ENCODE assay signal across 19 cellular contexts in genomic region chr17:65085397-65085796, GRCh38. TPM values are rescaled to one million over a fixed set of nuclear protein-coding genes. Genes with fewer than 3 reads are reported as not detected.
DNase-seq lines count a peak whose midpoint lies in the region; ATAC-seq and TF ChIP-seq lines count a peak whose summit lies in the region.
"Had no signal": no experiment of that assay in that cellular context is flagged by ENCODE, and none has a peak within 500 bp of the region (broad histone marks: within the 10 kb centered on the region; RNA-seq: fewer than 3 reads in every experiment).

No MANE protein-coding gene starts in this region.

- TF ChIP-seq EP300 in SK-N-SH (IDR thresholded peaks at IDR 0.05; ENCODE audit: borderline replicate concordance in 1 of 2, low read depth in 1 of 2, low read length in 1 of 2) = no peak

- H3K27me3 ChIP-seq in SK-N-SH (ENCODE audit: insufficient read depth) = peaks cover 32% of the 10 kb centered on the region; the same call in 1 of the 2 replicates
- H3K27me3 ChIP-seq in GM23248 (replicated peaks; ENCODE audit: insufficient read depth) = peaks cover 25% of the 10 kb centered on the region
- H3K27me3 ChIP-seq: upper lobe of right lung had no signal

- H3K9ac ChIP-seq in SK-N-SH (no peak overlapping the region), GM23248 (no peak overlapping the region)

- H3K4me2 ChIP-seq in SK-N-SH = no peak overlapping the region
- no peak overlapping the region for H3K4me2 ChIP-seq in OCI-LY7 (ENCODE audit: low read length)
- no peak overlapping the region for H3K4me2 ChIP-seq in GM23248 (ENCODE audit: unreplicated experiment)

- no TSS peak for BruUV-seq in OCI-LY7 (replicated peaks; lab: Mats Ljungman, UMichigan)

- H3K9me3 ChIP-seq in SK-N-SH = no peaks in the 10 kb centered on the region
- no peaks in the 10 kb centered on the region for H3K9me3 ChIP-seq in OCI-LY7 (ENCODE audit: low read length)
- H3K9me3 ChIP-seq in GM23248 (ENCODE audit: low read depth) = no peaks in the 10 kb centered on the region
- H3K9me3 ChIP-seq: upper lobe of right lung had no signal

- no peaks in the 10 kb centered on the region for H3K36me3 ChIP-seq in SK-N-SH (replicated peaks in 1 of 2; ENCODE audit: control insufficient read depth in 1 of 2, insufficient read depth in 2 of 2, low read length in 1 of 2)
- H3K36me3 ChIP-seq in OCI-LY7 (ENCODE audit: insufficient read depth, low read length) = no peaks in the 10 kb centered on the region
- H3K36me3 ChIP-seq in GM23248 (ENCODE audit: low read depth) = no peaks in the 10 kb centered on the region
- H3K36me3 ChIP-seq: upper lobe of right lung had no signal

- no peak overlapping the region for H3K4me3 ChIP-seq in SK-N-SH (ENCODE audit: low read depth in 2 of 2, low read length in 1 of 2)
- no peak overlapping the region for H3K4me3 ChIP-seq in OCI-LY7 (ENCODE audit: low read depth, low read length, poor library complexity, severe bottlenecking)
- no peak overlapping the region for H3K4me3 ChIP-seq in GM23248
- H3K4me3 ChIP-seq: upper lobe of right lung had no signal

- H3F3A ChIP-seq in SK-N-SH (replicated peaks; ENCODE audit: insufficient read depth) (no peaks in the 10 kb centered on the region), GM23248 (ENCODE audit: insufficient read depth) (no peaks in the 10 kb centered on the region)

- WGBS in SK-N-SH (ENCODE audit: low lambda C conversion rate) = 75% methylated on average over 7 of the region's 7 CpGs
- WGBS in GM23248 (ENCODE audit: low coverage in 1 of 2, low lambda C conversion rate in 2 of 2, missing lambda C conversion rate in 2 of 2), 2 experiments = 55 to 60% methylated on average over 7 of the region's 7 CpGs

- no peak overlapping the region for H3K27ac ChIP-seq in SK-N-SH (ENCODE audit: low read depth in 2 of 2, low read length in 1 of 2)
- no peak overlapping the region for H3K27ac ChIP-seq in OCI-LY7 (ENCODE audit: low read depth, low read length, poor library complexity, severe bottlenecking)
- no peak overlapping the region for H3K27ac ChIP-seq in GM23248
- H3K27ac ChIP-seq: C4-2B, upper lobe of right lung had no signal

- no peaks in the 10 kb centered on the region for H3K79me2 ChIP-seq in SK-N-SH (ENCODE audit: insufficient read depth)
- H3K79me2 ChIP-seq in OCI-LY7 (ENCODE audit: insufficient read depth, low read depth, low read length) = no peaks in the 10 kb centered on the region
- no peaks in the 10 kb centered on the region for H3K79me2 ChIP-seq in GM23248 (ENCODE audit: insufficient read depth)

- POLR2A ChIA-PET in SK-N-SH (lab: Yijun Ruan, JAX) = no interaction called here
- POLR2A ChIA-PET in OCI-LY7 (lab: Charles Lee) = no interaction called here

- TF ChIP-seq RAD21 in SK-N-SH (IDR thresholded peaks at IDR 0.05; ENCODE audit: low read length) = no peak

- no peaks in the 10 kb centered on the region for H3K9me2 ChIP-seq in SK-N-SH
- no peaks in the 10 kb centered on the region for H3K9me2 ChIP-seq in OCI-LY7 (ENCODE audit: insufficient read depth, low read length)
- H3K9me2 ChIP-seq in GM23248 (ENCODE audit: insufficient read depth) = no peaks in the 10 kb centered on the region

- in situ Hi-C loops in GM23248 (cut with MboI) = no loop called here

- no peak for TF ChIP-seq CTCF in SK-N-SH (IDR thresholded peaks at IDR 0.05)
- peak; percentile 46; the same call in 1 of the 2 replicates for TF ChIP-seq CTCF in OCI-LY7 (conservative IDR thresholded peaks at IDR 0.05; ENCODE audit: low read length)

- CTCF ChIA-PET in SK-N-SH (lab: Yijun Ruan, JAX) = interaction anchor here (0.7 to 11.4 kb wide), 4 partner anchors 9 to 15 kb away, joined by 3 to 86 read pairs (median 4); no protein-coding TSS in a partner anchor
- CTCF ChIA-PET in OCI-LY7 (lab: Charles Lee; ENCODE audit: unreplicated experiment) = no interaction called here

- ATAC-seq in SK-N-SH treated with all-trans-retinoic acid at 6 μM for 48 hours = peak; percentile 21; the same call in 1 of the 3 replicates
- no peak for ATAC-seq in GM21723 (IDR thresholded peaks at IDR 0.05; ENCODE audit: unreplicated experiment)
- ATAC-seq in HG03520 (IDR thresholded peaks at IDR 0.05; ENCODE audit: unreplicated experiment) = no peak
- ATAC-seq: left colon; natural killer cell treated with Interleukin-12 subunit alpha and Interleukin-12 subunit beta and Interleukin-15 and Interleukin-18, amount 100 ng/mL, for 72 hours; PC-3; upper lobe of right lung had no signal

- DNase-seq in SK-N-SH (no peak), OCI-LY7 (ENCODE audit: low spot score) (peak; percentile 42), left kidney (ENCODE audit: low read depth, low spot score) (peak; percentile 14), D341Med (ENCODE audit: low spot score) (no peak), GM23248 (no peak)
- DNase-seq: activated CD4-positive, alpha-beta T cell treated with anti-CD3 and anti-CD28 coated beads for 48 hours; central memory CD4-positive, alpha-beta T cell; left colon; NCI-H2081 treated with DMSO at 0.1 percent for 48 hours; NCI-H748 treated with DMSO at 0.1 percent for 48 hours; PC-3; SIG-M5; T-helper 1 cell; upper lobe of right lung had no signal

- intact Hi-C loops in OCI-LY7 (cut with micrococcal nuclease; ENCODE audit: unreplicated experiment) = no loop called here

- no peaks in the 10 kb centered on the region for H3K4me1 ChIP-seq in SK-N-SH (ENCODE audit: control insufficient read depth in 1 of 2, insufficient read depth in 2 of 2, low read depth in 1 of 2, low read length in 1 of 2)
- H3K4me1 ChIP-seq in OCI-LY7 (ENCODE audit: insufficient read depth, low read length, poor library complexity, severe bottlenecking) = peaks cover 5% of the 10 kb centered on the region
- no peaks in the 10 kb centered on the region for H3K4me1 ChIP-seq in GM23248 (ENCODE audit: insufficient read depth)
- H3K4me1 ChIP-seq: upper lobe of right lung had no signal

- H4K20me1 ChIP-seq in SK-N-SH (ENCODE audit: insufficient read depth) (no peaks in the 10 kb centered on the region), OCI-LY7 (ENCODE audit: insufficient read depth, low read length) (no peaks in the 10 kb centered on the region), GM23248 (ENCODE audit: insufficient read depth) (no peaks in the 10 kb centered on the region)

- H2AFZ ChIP-seq in SK-N-SH (ENCODE audit: low read depth) (no peak overlapping the region), OCI-LY7 (ENCODE audit: low read length) (no peak overlapping the region), GM23248 (no peak overlapping the region)

TF ChIP-seq in SK-N-SH, 30 proteins besides CTCF, POLR2A, EP300 and RAD21:
- TF ChIP-seq FOXM1 (IDR thresholded peaks at IDR 0.05; ENCODE audit: low read depth) (no peak), USF2 (IDR thresholded peaks at IDR 0.05; ENCODE audit: borderline replicate concordance, low read depth, low read length) (no peak), NRF1 (IDR thresholded peaks at IDR 0.05; ENCODE audit: low read depth, low read length) (no peak), FOSL2 (IDR thresholded peaks at IDR 0.05; ENCODE audit: borderline replicate concordance, low read depth) (no peak), SMC3 (IDR thresholded peaks at IDR 0.05; ENCODE audit: low read depth, low read length) (no peak), SIN3A (IDR thresholded peaks at IDR 0.05; ENCODE audit: borderline replicate concordance, low read depth, low read length) (no peak), MAX (IDR thresholded peaks at IDR 0.05; ENCODE audit: low read depth) (no peak)

RNA-seq across cellular contexts. Expression of gene GNA13, which starts 28.9 kb away (rescaled TPM):
- polyA plus RNA-seq in SK-N-SH (2012; rRNA removed) (14.5 and 19.0 TPM in 2 replicates), GM23248 (2016; fragmentation: Nextera tagmentation; extraction: Ambion mirVana) (17.2 and 18.5 TPM in 2 replicates)
- 23.4 and 24.8 TPM in 2 replicates for polyA plus RNA-seq in SK-N-SH (2012; cell fraction: cytosol; rRNA removed)
- 6.3 and 13.2 TPM in 2 replicates for polyA plus RNA-seq in SK-N-SH (2012; cell fraction: nucleus; rRNA removed)
- 70.6 and 76.5 TPM in 2 replicates for total RNA-seq in OCI-LY7 (2014; rRNA removed; shearing (Covaris generic))
- 136 and 141 TPM in 2 replicates for total RNA-seq in OCI-LY7 (2022)
- 40.6 and 41.8 TPM in 2 replicates for total RNA-seq in GM23248 (2014; rRNA removed; shearing (Covaris generic))

RNA-seq across cellular contexts. Expression of gene RGS9, which starts 51.8 kb away (rescaled TPM):
- 1.3 and 1.4 TPM in 2 replicates for polyA plus RNA-seq in SK-N-SH (2012; rRNA removed)
- 1.6 and 1.9 TPM in 2 replicates for polyA plus RNA-seq in SK-N-SH (2012; cell fraction: cytosol; rRNA removed)
- polyA plus RNA-seq in SK-N-SH (2012; cell fraction: nucleus; rRNA removed) = 0.79 and 0.94 TPM in 2 replicates
- total RNA-seq in OCI-LY7 (2014; rRNA removed; shearing (Covaris generic)) = 12.9 and 13.7 TPM in 2 replicates
- total RNA-seq in OCI-LY7 (2022) = 22.2 and 26.4 TPM in 2 replicates
- total RNA-seq in GM23248 (2014; rRNA removed; shearing (Covaris generic)) = 0.43 TPM in 1 of 2 replicates, not detected in the other
- polyA plus RNA-seq in GM23248 (2016; fragmentation: Nextera tagmentation; extraction: Ambion mirVana) = 0.76 TPM in 1 of 2 replicates, not detected in the other

Comparison
In these comparisons a context has a peak if more than half of its experiments do, and no peak if none do; other contexts are left out.
1. DNase-seq: peak in OCI-LY7 (single experiment) and left kidney (single experiment); none in SK-N-SH (single experiment), D341Med (single experiment) and GM23248 (single experiment).